11 cellular contexts compared by ENCODE assay signal in genomic region chr11:119306373-119306890, GRCh38. TPM values are rescaled to one million over a fixed set of nuclear protein-coding genes. Genes with fewer than 3 reads are reported as not detected.
DNase-seq lines count a peak whose midpoint lies in the region; ATAC-seq and TF ChIP-seq lines count a peak whose summit lies in the region.
"Had no signal": no experiment of that assay in that cellular context is flagged by ENCODE, and none has a peak within 500 bp of the region (broad histone marks: within the 10 kb centered on the region; RNA-seq: fewer than 3 reads in every experiment).

No MANE protein-coding gene starts in this region.

- H3K4me1 ChIP-seq in stomach = peaks cover 0 to 42% (median 15%) of the 10 kb centered on the region in 4 donors
- H3K4me1 ChIP-seq: pancreas, SJSA1 had no signal

- peaks cover 13 to 93% (median 73%) of the 10 kb centered on the region in 4 donors for H3K36me3 ChIP-seq in stomach

- DNase-seq in NCI-H2107 treated with DMSO at 0.1 percent for 48 hours (lab: John Stamatoyannopoulos, UW; ENCODE audit: unreplicated experiment) (peak; percentile 23), NCI-H2107 (lab: John Stamatoyannopoulos, UW) (no peak), fibroblast of villous mesenchyme (ENCODE audit: low read depth) (peak; percentile 68), stomach (no peak)
- DNase-seq in activated T-cell treated with anti-CD3 and anti-CD28 coated beads, Interleukin-2, amount 50 U/mL, for 72 hours = peak; percentile 40 to 46
- DNase-seq: pancreas had no signal

- H3K4me3 ChIP-seq in fibroblast of villous mesenchyme (ENCODE audit: low read depth, low read length) = no peak overlapping the region
- H3K4me3 ChIP-seq in stomach = no peak overlapping the region
- H3K4me3 ChIP-seq: pancreas, SJSA1 had no signal

- H3K9me3 Mint-ChIP-seq in activated T-cell treated with anti-CD3 and anti-CD28 coated beads, Interleukin-2, amount 50 U/mL, for 72 hours = no peaks in the 10 kb centered on the region

- intact Hi-C loops in stomach (cut with DNase I; ENCODE audit: low total_unique reads) = no loop called here

- peak; percentile 91 to 94 for ATAC-seq in activated T-cell treated with anti-CD3 and anti-CD28 coated beads, Interleukin-2, amount 50 U/mL, for 72 hours (replicated peaks in 1 of 2)
- ATAC-seq in HG03460 (IDR thresholded peaks at IDR 0.05; ENCODE audit: unreplicated experiment) (no peak), HG03469 (IDR thresholded peaks at IDR 0.05; ENCODE audit: unreplicated experiment) (no peak), GM21528 (IDR thresholded peaks at IDR 0.05; ENCODE audit: low FRiP score, unreplicated experiment) (no peak)

- TF ChIP-seq EP300 in stomach (IDR thresholded peaks at IDR 0.05) = no peak

- TF ChIP-seq POLR2A in stomach (IDR thresholded peaks at IDR 0.05) = no peak

- no peaks in the 10 kb centered on the region for H3K27me3 ChIP-seq in stomach
- H3K27me3 ChIP-seq: pancreas, SJSA1 had no signal

- H3K27ac Mint-ChIP-seq in activated T-cell treated with anti-CD3 and anti-CD28 coated beads, Interleukin-2, amount 50 U/mL, for 72 hours = peak overlapping the region; percentile 59

- TF ChIP-seq CTCF in fibroblast of villous mesenchyme (IDR thresholded peaks at IDR 0.05; ENCODE audit: insufficient read depth, low read depth, low read length) = no peak
- no peak for TF ChIP-seq CTCF in stomach (IDR thresholded peaks at IDR 0.05)

- no peaks in the 10 kb centered on the region for H3K27me3 Mint-ChIP-seq in activated T-cell treated with anti-CD3 and anti-CD28 coated beads, Interleukin-2, amount 50 U/mL, for 72 hours (ENCODE audit: low read depth)

- peak overlapping the region in 4 of 5 donors; percentile 48 to 95 (median 74) for H3K27ac ChIP-seq in stomach
- H3K27ac ChIP-seq: 22Rv1, pancreas, SJSA1 had no signal

- no peaks in the 10 kb centered on the region for H3K9me3 ChIP-seq in stomach
- H3K9me3 ChIP-seq: pancreas, SJSA1 had no signal

- 60 to 82% (median 75%) methylated on average over 5 of the region's 5 CpGs for WGBS in stomach, 5 donors

- peaks cover 26% of the 10 kb centered on the region for H3K4me1 Mint-ChIP-seq in activated T-cell treated with anti-CD3 and anti-CD28 coated beads, Interleukin-2, amount 50 U/mL, for 72 hours (ENCODE audit: low read depth)

- H3K4me3 Mint-ChIP-seq in activated T-cell treated with anti-CD3 and anti-CD28 coated beads, Interleukin-2, amount 50 U/mL, for 72 hours = peak overlapping the region; percentile 48 to 60

- peaks cover 2 to 18% of the 10 kb centered on the region in 2 donors for H3K36me3 Mint-ChIP-seq in activated T-cell treated with anti-CD3 and anti-CD28 coated beads, Interleukin-2, amount 50 U/mL, for 72 hours (ENCODE audit: insufficient read depth in 2 of 2)

RNA-seq across cellular contexts. Expression of gene MCAM, which starts 10.5 kb away (rescaled TPM):
- 1 to 10 TPM; 4.7 to 5.2 TPM for total RNA-seq in activated T-cell treated with anti-CD3 and anti-CD28 coated beads, Interleukin-2, amount 50 U/mL, for 72 hours
- total RNA-seq in fibroblast of villous mesenchyme (77.3 and 86.4 TPM in 2 replicates), stomach (100 to 1,000 TPM in 3 of 5 donors, 10 to 100 TPM in 2; 49.6 to 379 (median 111) TPM)
- 10 to 100 TPM in 2 of 3 donors, 1 to 10 TPM in 1; 7.3 to 54.8 (median 16.0) TPM for polyA plus RNA-seq in stomach

RNA-seq across cellular contexts. Expression of gene RNF26, which starts 27.9 kb away (rescaled TPM):
- 10 to 100 TPM; 32.5 to 38.9 TPM for total RNA-seq in activated T-cell treated with anti-CD3 and anti-CD28 coated beads, Interleukin-2, amount 50 U/mL, for 72 hours
- total RNA-seq in fibroblast of villous mesenchyme (5.2 and 5.8 TPM in 2 replicates), stomach (10 to 100 TPM in 2 of 5 donors, 1 to 10 TPM in 2, not detected in 1; 1.3 to 45.8 (median 11.7) TPM)
- polyA plus RNA-seq in stomach = 10 to 100 TPM in 2 of 3 donors, 1 to 10 TPM in 1; 7.0 to 14.8 (median 10.3) TPM

RNA-seq across cellular contexts. Expression of gene C1QTNF5, which starts 34.3 kb away (rescaled TPM):
- total RNA-seq in activated T-cell treated with anti-CD3 and anti-CD28 coated beads, Interleukin-2, amount 50 U/mL, for 72 hours = not detected
- total RNA-seq in fibroblast of villous mesenchyme (6.5 and 13.5 TPM in 2 replicates), stomach (100 to 1,000 TPM in 1 of 5 donors, 10 to 100 TPM in 4; 11.4 to 169 (median 17.4) TPM)
- polyA plus RNA-seq in stomach = 10 to 100 TPM; 12.7 to 30.3 (median 20.6) TPM

RNA-seq across cellular contexts. Expression of gene MFRP, which starts 40.1 kb away (rescaled TPM):
- not detected for total RNA-seq in activated T-cell treated with anti-CD3 and anti-CD28 coated beads, Interleukin-2, amount 50 U/mL, for 72 hours
- total RNA-seq in fibroblast of villous mesenchyme (under 0.01 TPM in 1 of 2 replicates, not detected in the other), stomach (not detected)
- not detected for polyA plus RNA-seq in stomach
- total RNA-seq: pancreas, SJSA1 had no signal
- polyA plus RNA-seq: pancreas had no signal

Comparison
In these comparisons a context has a peak if more than half of its experiments do, and no peak if none do; other contexts are left out.
1. DNase-seq: peak in NCI-H2107 treated with DMSO at 0.1 percent for 48 hours (single experiment), activated T-cell treated with anti-CD3 and anti-CD28 coated beads, Interleukin-2, amount 50 U/mL, for 72 hours (2 of 2) and fibroblast of villous mesenchyme (single experiment); none in NCI-H2107 (single experiment) and stomach (single experiment).
2. ATAC-seq: peak in activated T-cell treated with anti-CD3 and anti-CD28 coated beads, Interleukin-2, amount 50 U/mL, for 72 hours (2 of 2); none in HG03460 (single experiment), HG03469 (single experiment) and GM21528 (single experiment).
3. RNA of gene MCAM, which starts 10.5 kb away (total RNA-seq): 49.6 to 379 TPM in stomach and 77.3 to 86.4 TPM in fibroblast of villous mesenchyme; 4.7 to 5.2 TPM in activated T-cell treated with anti-CD3 and anti-CD28 coated beads, Interleukin-2, amount 50 U/mL, for 72 hours; every median in the first group is over 4 times any median in the second.